In genomic region chr10:77974396-77975074, GRCh38 we compare ENCODE assay signal across 9 cellular contexts. TPM values are rescaled to one million over a fixed set of nuclear protein-coding genes. Genes with fewer than 3 reads are reported as not detected.
DNase-seq lines count a peak whose midpoint lies in the region; ATAC-seq and TF ChIP-seq lines count a peak whose summit lies in the region.
"Had no signal": no experiment of that assay in that cellular context is flagged by ENCODE, and none has a peak within 500 bp of the region (broad histone marks: within the 10 kb centered on the region; RNA-seq: fewer than 3 reads in every experiment).

No MANE protein-coding gene starts in this region.

- no peaks in the 10 kb centered on the region for H3K27me3 Mint-ChIP-seq in CD8-positive, alpha-beta memory T cell

- no peak for ATAC-seq in GM21717 (IDR thresholded peaks at IDR 0.05; ENCODE audit: unreplicated experiment)
- ATAC-seq in activated naive CD4-positive, alpha-beta T cell treated with anti-CD3 and anti-CD28 coated beads, Interleukin-2, amount 50 U/mL, for 72 hours: no peak

- H3K4me1 ChIP-seq in esophagus muscularis mucosa (peaks cover 14 to 54% (median 51%) of the 10 kb centered on the region in 4 donors), parathyroid adenoma (peaks cover 19% of the 10 kb centered on the region)
- H3K4me1 ChIP-seq in CD8-positive, alpha-beta memory T cell (ENCODE audit: insufficient read depth, low read length): peaks cover 12% of the 10 kb centered on the region

- no peaks in the 10 kb centered on the region for H3K79me2 ChIP-seq in parathyroid adenoma

- TF ChIP-seq CTCF in GM06990 (IDR thresholded peaks at IDR 0.05; ENCODE audit: insufficient read depth, low read length, poor library complexity, severe bottlenecking) (peak; percentile 49), esophagus muscularis mucosa (IDR thresholded peaks at IDR 0.05) (peak; percentile 46 to 58 (median 53)), parathyroid adenoma (IDR thresholded peaks at IDR 0.05) (peak; percentile 56)

- H3K4me3 ChIP-seq in GM06990 (replicated peaks; ENCODE audit: low read depth, low read length) (no peak overlapping the region), esophagus muscularis mucosa (no peak overlapping the region), parathyroid adenoma (ENCODE audit: low read depth, low read length) (no peak overlapping the region)
- H3K4me3 ChIP-seq in CD8-positive, alpha-beta memory T cell (ENCODE audit: low read length): no peak overlapping the region

- H2AFZ ChIP-seq in parathyroid adenoma: no peak overlapping the region

- H3K4me3 Mint-ChIP-seq in CD8-positive, alpha-beta memory T cell: no peak overlapping the region

- CTCF ChIA-PET in CD8-positive, alpha-beta memory T cell (lab: Charles Lee): no interaction called here

- H3K27ac Mint-ChIP-seq in activated naive CD4-positive, alpha-beta T cell treated with anti-CD3 and anti-CD28 coated beads, Interleukin-2, amount 50 U/mL, for 72 hours: no peak overlapping the region
- H3K27ac Mint-ChIP-seq in CD8-positive, alpha-beta memory T cell: peak overlapping the region in 2 of 8 donors; percentile 29 to 83

- H3K4me1 Mint-ChIP-seq in CD8-positive, alpha-beta memory T cell: peaks cover 11 to 12% (median 12%) of the 10 kb centered on the region in 3 donors

- H3K36me3 ChIP-seq in GM06990 (ENCODE audit: control insufficient read depth, insufficient read depth, low read length) (peaks cover 19% of the 10 kb centered on the region), esophagus muscularis mucosa (peaks cover 13 to 36% (median 33%) of the 10 kb centered on the region in 4 donors), parathyroid adenoma (ENCODE audit: control insufficient read depth, insufficient read depth, low read length) (no peaks in the 10 kb centered on the region)
- peaks cover 11% of the 10 kb centered on the region for H3K36me3 ChIP-seq in CD8-positive, alpha-beta memory T cell (ENCODE audit: insufficient read depth, low read length)

- TF ChIP-seq POLR2A in esophagus muscularis mucosa (IDR thresholded peaks at IDR 0.05; ENCODE audit: low read depth): no peak

- H3K4me2 ChIP-seq in parathyroid adenoma (ENCODE audit: low read length): no peak overlapping the region

- H3K9me3 ChIP-seq in esophagus muscularis mucosa (no peaks in the 10 kb centered on the region), parathyroid adenoma (ENCODE audit: control insufficient read depth, low read length) (no peaks in the 10 kb centered on the region)
- no peaks in the 10 kb centered on the region for H3K9me3 ChIP-seq in CD8-positive, alpha-beta memory T cell (ENCODE audit: low read length)

- no peak for DNase-seq in GM06990 (ENCODE audit: extremely low read depth, insufficient read length)
- DNase-seq in NCI-H510A (lab: John Stamatoyannopoulos, UW): peak; percentile 8
- DNase-seq in esophagus muscularis mucosa (ENCODE audit: extremely low spot score): no peak
- DNase-seq in activated naive CD4-positive, alpha-beta T cell treated with anti-CD3 and anti-CD28 coated beads, Interleukin-2, amount 50 U/mL, for 72 hours (ENCODE audit: low spot score in 2 of 2): no peak
- DNase-seq in occipital lobe (lab: John Stamatoyannopoulos, UW): no peak
- no peak for DNase-seq in CD8-positive, alpha-beta memory T cell
- DNase-seq: activated CD4-positive, alpha-beta T cell treated with anti-CD3 and anti-CD28 coated beads, Interleukin-2, amount 50 U/mL, for 4 hours had no signal

- no peak overlapping the region for H3K9ac ChIP-seq in parathyroid adenoma

- TF ChIP-seq EP300 in esophagus muscularis mucosa (IDR thresholded peaks at IDR 0.05): no peak

- intact Hi-C loops in esophagus muscularis mucosa (cut with DNase I): loop anchor here (1.0 to 5.0 kb wide), 2 partner anchors 47 to 128 kb away; partner anchors contain the start of gene DLG5

- POLR2A ChIA-PET in CD8-positive, alpha-beta memory T cell (lab: Charles Lee): no interaction called here

- H3K27ac ChIP-seq in esophagus muscularis mucosa (replicated peaks in 1 of 4): peak overlapping the region; percentile 81 to 94 (median 84)
- H3K27ac ChIP-seq in parathyroid adenoma: no peak overlapping the region
- no peak overlapping the region for H3K27ac ChIP-seq in CD8-positive, alpha-beta memory T cell (ENCODE audit: low read depth, low read length)

- WGBS in esophagus muscularis mucosa: 54% methylated on average over 8 of the region's 8 CpGs

- peaks cover 0 to 10% of the 10 kb centered on the region in 2 donors for H3K36me3 Mint-ChIP-seq in activated naive CD4-positive, alpha-beta T cell treated with anti-CD3 and anti-CD28 coated beads, Interleukin-2, amount 50 U/mL, for 72 hours
- H3K36me3 Mint-ChIP-seq in CD8-positive, alpha-beta memory T cell: peaks cover 0 to 46% (median 12%) of the 10 kb centered on the region in 3 donors

- H3K27me3 ChIP-seq in GM06990 (replicated peaks; ENCODE audit: control insufficient read depth, insufficient read depth, low read length) (no peaks in the 10 kb centered on the region), esophagus muscularis mucosa (no peaks in the 10 kb centered on the region), parathyroid adenoma (ENCODE audit: control insufficient read depth, insufficient read depth, low read length) (no peaks in the 10 kb centered on the region)
- no peaks in the 10 kb centered on the region for H3K27me3 ChIP-seq in CD8-positive, alpha-beta memory T cell (ENCODE audit: insufficient read depth, low read length, poor library complexity, severe bottlenecking)

- H3K9me3 Mint-ChIP-seq in activated naive CD4-positive, alpha-beta T cell treated with anti-CD3 and anti-CD28 coated beads, Interleukin-2, amount 50 U/mL, for 72 hours: no peaks in the 10 kb centered on the region
- no peaks in the 10 kb centered on the region for H3K9me3 Mint-ChIP-seq in CD8-positive, alpha-beta memory T cell

RNA-seq across cellular contexts. Expression of gene DLG5, which starts 48.0 kb away (rescaled TPM):
- total RNA-seq in esophagus muscularis mucosa (100 to 1,000 TPM in 1 of 4 donors, 10 to 100 TPM in 3; 55.7 to 120 (median 76.6) TPM), occipital lobe (34.0 TPM)
- total RNA-seq in activated naive CD4-positive, alpha-beta T cell treated with anti-CD3 and anti-CD28 coated beads, Interleukin-2, amount 50 U/mL, for 72 hours: 1 to 10 TPM; 1.3 to 4.6 TPM
- total RNA-seq in CD8-positive, alpha-beta memory T cell: 1 to 10 TPM; 1.7 to 2.1 TPM
- 1.1 TPM for polyA plus RNA-seq in CD8-positive, alpha-beta memory T cell

RNA-seq across cellular contexts. Expression of gene POLR3A, which starts 54.8 kb away (rescaled TPM):
- 10 to 100 TPM in 1 of 4 donors, 1 to 10 TPM in 3; 9.3 to 12.8 (median 9.9) TPM for total RNA-seq in esophagus muscularis mucosa
- 10 to 100 TPM; 20.5 to 23.6 TPM for total RNA-seq in activated naive CD4-positive, alpha-beta T cell treated with anti-CD3 and anti-CD28 coated beads, Interleukin-2, amount 50 U/mL, for 72 hours
- 39.5 TPM for total RNA-seq in occipital lobe
- 10 to 100 TPM; 26.0 to 27.2 TPM for total RNA-seq in CD8-positive, alpha-beta memory T cell
- 10.2 TPM for polyA plus RNA-seq in CD8-positive, alpha-beta memory T cell

RNA-seq across cellular contexts. Expression of gene RPS24, which starts 59.1 kb away (rescaled TPM):
- total RNA-seq in esophagus muscularis mucosa (1,000 to 10,000 TPM; 1,283 to 2,770 (median 2,221) TPM), occipital lobe (2,905 TPM)
- total RNA-seq in activated naive CD4-positive, alpha-beta T cell treated with anti-CD3 and anti-CD28 coated beads, Interleukin-2, amount 50 U/mL, for 72 hours: 1,000 to 10,000 TPM; 1,685 to 1,956 TPM
- 1,000 to 10,000 TPM; 1,808 to 1,994 TPM for total RNA-seq in CD8-positive, alpha-beta memory T cell
- polyA plus RNA-seq in CD8-positive, alpha-beta memory T cell: 996 TPM

Comparison
In these comparisons a context has a peak if more than half of its experiments do, and no peak if none do; other contexts are left out.
1. H3K27ac ChIP-seq: peak in esophagus muscularis mucosa (4 of 4); none in parathyroid adenoma (single experiment) and CD8-positive, alpha-beta memory T cell (single experiment).
2. Peak in every context shown above with its lines, with median percentiles within 50 percentile points of each other: CTCF ChIP-seq.